In genomic region chr16:10578474-10579316, GRCh38 we compare ENCODE assay signal across 9 cellular contexts. TPM values are rescaled to one million over a fixed set of nuclear protein-coding genes. Genes with fewer than 3 reads are reported as not detected.
A peak's percentile ranks its signal among the peaks of the same experiment; 100 is the strongest.
DNase-seq lines count a peak whose midpoint lies in the region; ATAC-seq and TF ChIP-seq lines count a peak whose summit lies in the region.
"Had no signal": no experiment of that assay in that cellular context is flagged by ENCODE, and none has a peak within 500 bp of the region (broad histone marks: within the 10 kb centered on the region; RNA-seq: fewer than 3 reads in every experiment).

No MANE protein-coding gene starts in this region.

- ATAC-seq in left lung = peak; percentile 58
- no peak for ATAC-seq in HG02610 (IDR thresholded peaks at IDR 0.05; ENCODE audit: unreplicated experiment)

- DNase-seq in HT-29 (ENCODE audit: low spot score) (peak; percentile 77), mammary epithelial cell (peak; percentile 30), left lung (peak; percentile 77 to 86), cortex of kidney (lab: John Stamatoyannopoulos, UW) (no peak), germinal center (ENCODE audit: low spot score) (no peak)
- no peak for DNase-seq in stimulated activated naive CD4-positive, alpha-beta T cell (lab: John Stamatoyannopoulos, UW)
- DNase-seq: activated CD4-positive, alpha-beta T cell treated with anti-CD3 and anti-CD28 coated beads, Interleukin-2, amount 10 ng/mL, durations not matched to agents 24 days and 14 days had no signal

- in situ Hi-C loops in mammary epithelial cell (cut with MboI; ENCODE audit: low sequenced_read_pairs in 2 of 2) = no loop called here

- BruUV-seq in mammary epithelial cell (replicated peaks; lab: Mats Ljungman, UMichigan) = no TSS peak

- peak overlapping the region; percentile 93 for H3K4me2 ChIP-seq in mammary epithelial cell (ENCODE audit: insufficient read depth, low read depth, low read length)

- intact Hi-C loops in mammary epithelial cell (cut with micrococcal nuclease) (loop anchor here (1.0 to 5.0 kb wide), 4 partner anchors 58 to 364 kb away; partner anchors contain the start of gene DEXI), left lung (cut with DNase I) (no loop called here)

- peaks cover 26% of the 10 kb centered on the region for H3K4me1 ChIP-seq in mammary epithelial cell (ENCODE audit: insufficient read depth, low read length)
- H3K4me1 ChIP-seq in left lung = peaks cover 33 to 50% of the 10 kb centered on the region in 2 donors
- peaks cover 6 to 55% (median 45%) of the 10 kb centered on the region in 5 donors for H3K4me1 ChIP-seq in subcutaneous abdominal adipose tissue (ENCODE audit: control insufficient read depth in 5 of 5, insufficient read depth in 5 of 5, low read length in 5 of 5)

- H3K4me3 ChIP-seq in mammary epithelial cell (replicated peaks in 1 of 3; ENCODE audit: insufficient read depth in 1 of 3, low read depth in 2 of 3, low read length in 3 of 3) (peak overlapping the region; percentile 38 to 91 (median 89)), left lung (peak overlapping the region; percentile 73 to 95), subcutaneous abdominal adipose tissue (ENCODE audit: low read depth in 1 of 5, low read length in 5 of 5) (peak overlapping the region in 4 of 5 donors; percentile 31 to 85 (median 62))

- H3K79me2 ChIP-seq in mammary epithelial cell (ENCODE audit: insufficient read depth, low read length) = peaks cover 61% of the 10 kb centered on the region

- dilution Hi-C loops in mammary epithelial cell (cut with HindIII; ENCODE audit: low sequenced_read_pairs) = loop anchor here (5.0 kb wide), 1 partner anchor 74 kb away; no protein-coding TSS in a partner anchor

- peak overlapping the region; percentile 55 for H2AFZ ChIP-seq in mammary epithelial cell (ENCODE audit: low read depth, low read length)

- no peaks in the 10 kb centered on the region for H3K9me3 ChIP-seq in mammary epithelial cell (replicated peaks; ENCODE audit: insufficient read depth, low read length)
- no peaks in the 10 kb centered on the region for H3K9me3 ChIP-seq in left lung
- H3K9me3 ChIP-seq in subcutaneous abdominal adipose tissue (ENCODE audit: control insufficient read depth in 5 of 5, low read length in 5 of 5) = no peaks in the 10 kb centered on the region

- H4K20me1 ChIP-seq in mammary epithelial cell (ENCODE audit: insufficient read depth, low read length) = no peaks in the 10 kb centered on the region

- no peaks in the 10 kb centered on the region for H3K27me3 ChIP-seq in mammary epithelial cell (ENCODE audit: insufficient read depth, low read length)
- H3K27me3 ChIP-seq in left lung = peaks cover 0 to 33% of the 10 kb centered on the region in 2 donors
- H3K27me3 ChIP-seq in subcutaneous abdominal adipose tissue (ENCODE audit: control insufficient read depth in 5 of 5, insufficient read depth in 4 of 5, low read length in 5 of 5) = no peaks in the 10 kb centered on the region

- H3K36me3 ChIP-seq in mammary epithelial cell (ENCODE audit: insufficient read depth, low read length) (no peaks in the 10 kb centered on the region), left lung (no peaks in the 10 kb centered on the region), subcutaneous abdominal adipose tissue (ENCODE audit: control insufficient read depth in 5 of 5, insufficient read depth in 5 of 5, low read length in 5 of 5) (no peaks in the 10 kb centered on the region)

- CTCF ChIA-PET in mammary epithelial cell (lab: Charles Lee; ENCODE audit: low non-redundant PET) = interaction anchor here (0.7 kb wide), 1 partner anchor 162 kb away, joined by 3 read pairs; no protein-coding TSS in a partner anchor

- peak in 1 of 2 donors; percentile 5 for TF ChIP-seq CTCF in mammary epithelial cell (conservative IDR thresholded peaks at IDR 0.05 in 1 of 2, IDR thresholded peaks at IDR 0.05 in 1 of 2; ENCODE audit: extremely low read depth in 1 of 2, insufficient read depth in 1 of 2, low read depth in 1 of 2, low read length in 2 of 2)
- TF ChIP-seq CTCF in left lung (IDR thresholded peaks at IDR 0.05) = peak in 1 of 2 donors; percentile 14

- WGBS in mammary epithelial cell (ENCODE audit: low coverage, missing lambda C conversion rate) = 3% methylated on average over 12 of the region's 20 CpGs

- H3K27ac ChIP-seq in mammary epithelial cell (ENCODE audit: insufficient read depth, low read depth, low read length) (peak overlapping the region; percentile 13), left lung (peak overlapping the region; percentile 91 to 92), subcutaneous abdominal adipose tissue (ENCODE audit: low read depth, low read length) (peak overlapping the region; percentile 40)

- H3K9ac ChIP-seq in mammary epithelial cell (ENCODE audit: insufficient read depth, low read length) = peak overlapping the region; percentile 77
- peak overlapping the region in 3 of 5 donors; percentile 80 to 87 (median 82) for H3K9ac ChIP-seq in subcutaneous abdominal adipose tissue (ENCODE audit: low read length in 5 of 5)

RNA-seq across cellular contexts. Expression of gene EMP2, which starts 1.7 kb away (rescaled TPM):
- 38.0 and 41.7 TPM in 2 replicates for total RNA-seq in HT-29 (2014; rRNA removed; shearing (Covaris generic))
- total RNA-seq in mammary epithelial cell = 10 to 100 TPM; 18.8 to 33.3 TPM
- polyA plus RNA-seq in mammary epithelial cell = 66.0 TPM
- 42.4 TPM for polyA minus RNA-seq in mammary epithelial cell
- 100 to 1,000 TPM; 263 to 487 TPM for total RNA-seq in left lung
- total RNA-seq: activated CD4-positive, alpha-beta T cell treated with anti-CD3 and anti-CD28 coated beads, Interleukin-2, amount 10 ng/mL, durations not matched to agents 24 days and 14 days had no signal

Comparison
In these comparisons a context has a peak if more than half of its experiments do, and no peak if none do; other contexts are left out.
1. DNase-seq: peak in HT-29 (single experiment), mammary epithelial cell (single experiment) and left lung (2 of 2); none in stimulated activated naive CD4-positive, alpha-beta T cell (0 of 6), cortex of kidney (single experiment) and germinal center (single experiment).
2. H3K27ac ChIP-seq: peak in every context shown above with its lines; median percentile 92 in left lung; 40 in subcutaneous abdominal adipose tissue; 13 in mammary epithelial cell.
3. Peak in every context shown above with its lines, with median percentiles within 50 percentile points of each other: H3K4me3 ChIP-seq.